In the genomic region with DNA sequence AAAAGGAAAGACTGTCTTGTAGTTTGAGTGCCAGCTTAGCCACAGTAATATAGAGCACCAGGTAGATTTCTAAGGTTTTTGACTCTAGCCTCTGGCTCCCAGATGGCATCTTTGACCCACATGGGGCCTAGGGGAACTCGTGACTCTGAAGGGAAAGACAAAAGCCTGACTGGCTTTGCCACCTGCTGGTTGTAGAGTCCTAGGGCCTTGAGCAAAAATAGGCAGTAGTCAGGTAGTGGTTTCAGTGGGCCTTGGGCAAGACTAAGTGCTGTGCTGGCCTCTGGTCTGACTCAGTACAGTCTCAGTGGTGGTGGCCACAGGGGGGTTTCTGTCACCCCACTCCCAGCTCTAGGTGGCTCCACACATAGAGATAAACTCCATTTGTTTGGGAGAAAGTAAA, we compare ENCODE assay signal across 20 cellular contexts.
"Had no signal": no experiment of that assay in that cellular context is flagged by ENCODE, and none has a peak within 500 bp of the region (broad histone marks: within the 10 kb centered on the region; RNA-seq: fewer than 3 reads in every experiment).

No MANE protein-coding gene starts in this region.

- H3K27ac ChIP-seq: coronary artery, lower lobe of right lung, prostate gland, right atrium auricular region, sigmoid colon, suprapubic skin, vagina had no signal

- H3K4me1 Mint-ChIP-seq: natural killer cell; neural crest cell; stimulated activated naive B cell treated with anti-CD40 and anti-IgM and Interleukin-4, amounts not matched to agents 10 μg/mL and 1 μg/mL and 100 μg/mL, for 72 hours; stimulated activated naive CD8-positive, alpha-beta T cell treated with anti-CD3 and anti-CD28 coated beads, Interleukin-15, amount 100 ng/mL, for 72 hours had no signal

- H3K36me3 ChIP-seq: lower lobe of right lung, prostate gland, right atrium auricular region, sigmoid colon, suprapubic skin, vagina had no signal

- H3K9me3 ChIP-seq: lower lobe of right lung, prostate gland, sigmoid colon, vagina had no signal

- H3K27me3 ChIP-seq: right atrium auricular region, sigmoid colon, suprapubic skin, vagina had no signal

- ATAC-seq: left ventricle myocardium superior; lower lobe of right lung; natural killer cell; stimulated activated naive B cell treated with anti-CD40 and anti-IgM and Interleukin-4, amounts not matched to agents 10 μg/mL and 1 μg/mL and 100 μg/mL, for 72 hours had no signal

- H3K4me3 ChIP-seq: coronary artery, lower lobe of right lung, prostate gland, right atrium auricular region, sigmoid colon, suprapubic skin, vagina had no signal

- H3K9me3 Mint-ChIP-seq: neural crest cell had no signal

- H3K4me1 ChIP-seq: lower lobe of right lung, prostate gland, right atrium auricular region, sigmoid colon, suprapubic skin, vagina had no signal

- DNase-seq: dermis blood vessel endothelial cell; effector memory CD4-positive, alpha-beta T cell; hypothalamus; left ventricle myocardium superior; lower lobe of right lung; natural killer cell; sigmoid colon; stimulated activated CD4-positive, alpha-beta T cell treated with anti-CD3 and anti-CD28 coated beads, Interleukin-2, amount 100 ng/mL, for 24 hours; stimulated activated CD4-positive, alpha-beta T cell treated with anti-CD3 and anti-CD28 coated beads, Interleukin-4, amount 100 ng/mL, for 24 hours; stimulated activated naive B cell treated with anti-CD40 and anti-IgM and Interleukin-4, amounts not matched to agents 10 μg/mL and 1 μg/mL and 100 μg/mL, for 72 hours; stimulated activated naive CD8-positive, alpha-beta T cell treated with anti-CD3 and anti-CD28 coated beads, Interleukin-15, amount 100 ng/mL, for 72 hours; trophoblast cell had no signal

- H3K27ac Mint-ChIP-seq: natural killer cell; stimulated activated naive B cell treated with anti-CD40 and anti-IgM and Interleukin-4, amounts not matched to agents 10 μg/mL and 1 μg/mL and 100 μg/mL, for 72 hours; stimulated activated naive CD8-positive, alpha-beta T cell treated with anti-CD3 and anti-CD28 coated beads, Interleukin-15, amount 100 ng/mL, for 72 hours had no signal

- H3K27me3 Mint-ChIP-seq: stimulated activated naive B cell treated with anti-CD40 and anti-IgM and Interleukin-4, amounts not matched to agents 10 μg/mL and 1 μg/mL and 100 μg/mL, for 72 hours; stimulated activated naive CD8-positive, alpha-beta T cell treated with anti-CD3 and anti-CD28 coated beads, Interleukin-15, amount 100 ng/mL, for 72 hours had no signal

- H3K4me3 Mint-ChIP-seq: natural killer cell; neural crest cell; stimulated activated naive B cell treated with anti-CD40 and anti-IgM and Interleukin-4, amounts not matched to agents 10 μg/mL and 1 μg/mL and 100 μg/mL, for 72 hours; stimulated activated naive CD8-positive, alpha-beta T cell treated with anti-CD3 and anti-CD28 coated beads, Interleukin-15, amount 100 ng/mL, for 72 hours had no signal

- FAIRE-seq: frontal cortex, keratinocyte had no signal

- H3K36me3 Mint-ChIP-seq: natural killer cell; stimulated activated naive B cell treated with anti-CD40 and anti-IgM and Interleukin-4, amounts not matched to agents 10 μg/mL and 1 μg/mL and 100 μg/mL, for 72 hours had no signal
